10 cellular contexts compared by ENCODE assay signal in the genomic region with DNA sequence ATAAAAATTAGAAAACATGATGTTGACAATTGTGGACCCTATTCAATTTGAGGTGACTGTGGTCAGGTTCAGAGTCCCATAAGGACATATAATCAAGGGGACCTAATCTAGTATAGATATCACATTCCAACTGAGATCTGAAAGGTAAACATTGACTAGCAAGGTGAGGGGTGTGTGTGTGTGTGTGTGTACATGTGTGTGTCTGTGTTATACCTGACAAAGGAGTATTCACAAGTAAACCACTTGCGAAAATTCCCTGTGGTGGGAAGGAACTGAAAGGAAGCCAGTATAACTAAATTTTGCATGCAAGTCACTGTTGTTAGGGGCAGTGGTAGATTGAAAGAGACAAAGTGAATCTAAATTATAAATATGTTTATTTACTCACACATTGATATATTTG.
"Had no signal": no experiment of that assay in that cellular context is flagged by ENCODE, and none has a peak within 500 bp of the region (broad histone marks: within the 10 kb centered on the region; RNA-seq: fewer than 3 reads in every experiment).

No MANE protein-coding gene starts in this region.

- H3K27me3 Mint-ChIP-seq: IgD-negative memory B cell had no signal

- H3K27ac ChIP-seq: GM23248, HL-60 had no signal

- DNase-seq: GM23248, GOT3, H7, HFFc6, KBM-7 had no signal

- H2AFZ ChIP-seq: GM23248 had no signal

- FAIRE-seq: HepG2 had no signal

- H3K4me3 ChIP-seq: GM23248, HAP-1 had no signal

- H3K9me3 Mint-ChIP-seq: IgD-negative memory B cell had no signal

- H3K9ac ChIP-seq: GM23248 had no signal

- H3K36me3 Mint-ChIP-seq: IgD-negative memory B cell had no signal

- H3K36me3 ChIP-seq: HAP-1 had no signal

- ATAC-seq: HCT116, HepG2 had no signal

- H3K9me3 ChIP-seq: HAP-1 had no signal

- H3K4me1 Mint-ChIP-seq: IgD-negative memory B cell had no signal

- H3K27ac Mint-ChIP-seq: HFFc6, IgD-negative memory B cell had no signal

- H3K4me3 Mint-ChIP-seq: HFFc6, IgD-negative memory B cell had no signal

- H3K4me1 ChIP-seq: HAP-1 had no signal
